1 cellular context compared by ENCODE assay signal in the genomic region with DNA sequence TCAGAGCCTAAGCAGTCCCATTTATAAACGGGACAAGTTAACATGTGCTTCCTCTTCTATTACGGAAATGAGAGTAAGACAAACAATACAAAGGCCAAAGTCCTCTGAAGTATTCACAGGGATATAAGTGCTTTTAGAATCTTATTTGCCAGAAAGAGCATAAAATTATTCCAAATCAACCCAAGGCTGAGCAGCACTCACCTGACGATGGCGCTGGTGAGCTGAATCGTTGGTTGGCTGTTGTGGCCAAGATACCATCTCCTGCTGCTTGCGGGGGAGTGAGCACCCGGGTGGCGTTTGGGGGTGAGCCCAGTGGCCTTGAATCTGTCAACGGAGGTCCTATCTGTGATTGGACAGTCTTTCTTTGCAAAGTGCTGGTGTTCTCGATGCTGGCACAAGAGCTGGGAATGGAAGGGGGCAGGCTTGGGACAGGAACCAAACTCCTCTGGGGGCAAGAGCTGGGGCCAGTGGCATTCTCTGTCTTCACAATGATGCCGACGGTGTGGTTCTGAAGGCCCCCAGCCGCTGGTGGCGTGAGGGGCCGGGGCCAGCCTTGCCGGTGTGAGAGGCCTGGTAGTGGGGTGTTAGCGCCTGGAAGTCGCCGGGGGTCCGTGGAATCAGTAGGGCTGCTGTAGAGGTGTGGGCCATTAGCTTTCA.
A peak's percentile ranks its signal among the peaks of the same experiment; 100 is the strongest.
TF ChIP-seq lines count a peak whose summit lies in the region.

No MANE protein-coding gene starts in this region.

TF ChIP-seq in K562, 482 proteins besides CTCF, POLR2A, EP300 and RAD21 (continued from another document and continues in another):
- TF ChIP-seq, protein P1, sequence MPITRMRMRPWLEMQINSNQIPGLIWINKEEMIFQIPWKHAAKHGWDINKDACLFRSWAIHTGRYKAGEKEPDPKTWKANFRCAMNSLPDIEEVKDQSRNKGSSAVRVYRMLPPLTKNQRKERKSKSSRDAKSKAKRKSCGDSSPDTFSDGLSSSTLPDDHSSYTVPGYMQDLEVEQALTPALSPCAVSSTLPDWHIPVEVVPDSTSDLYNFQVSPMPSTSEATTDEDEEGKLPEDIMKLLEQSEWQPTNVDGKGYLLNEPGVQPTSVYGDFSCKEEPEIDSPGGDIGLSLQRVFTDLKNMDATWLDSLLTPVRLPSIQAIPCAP (CRISPR knock-in tag; IDR thresholded peaks at IDR 0.05; ENCODE audit: borderline replicate concordance) = no peak
- no peak for TF ChIP-seq PHF21A (IDR thresholded peaks at IDR 0.05; ENCODE audit: borderline replicate concordance, low read depth)
- TF ChIP-seq, protein P2, sequence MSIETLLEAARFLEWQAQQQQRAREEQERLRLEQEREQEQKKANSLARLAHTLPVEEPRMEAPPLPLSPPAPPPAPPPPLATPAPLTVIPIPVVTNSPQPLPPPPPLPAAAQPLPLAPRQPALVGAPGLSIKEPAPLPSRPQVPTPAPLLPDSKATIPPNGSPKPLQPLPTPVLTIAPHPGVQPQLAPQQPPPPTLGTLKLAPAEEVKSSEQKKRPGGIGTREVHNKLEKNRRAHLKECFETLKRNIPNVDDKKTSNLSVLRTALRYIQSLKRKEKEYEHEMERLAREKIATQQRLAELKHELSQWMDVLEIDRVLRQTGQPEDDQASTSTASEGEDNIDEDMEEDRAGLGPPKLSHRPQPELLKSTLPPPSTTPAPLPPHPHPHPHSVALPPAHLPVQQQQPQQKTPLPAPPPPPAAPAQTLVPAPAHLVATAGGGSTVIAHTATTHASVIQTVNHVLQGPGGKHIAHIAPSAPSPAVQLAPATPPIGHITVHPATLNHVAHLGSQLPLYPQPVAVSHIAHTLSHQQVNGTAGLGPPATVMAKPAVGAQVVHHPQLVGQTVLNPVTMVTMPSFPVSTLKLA (conservative IDR thresholded peaks at IDR 0.05) = peak; percentile 53 to 76
- TF ChIP-seq RFX5 (IDR thresholded peaks at IDR 0.05; ENCODE audit: low read depth, low read length) = no peak
- TF ChIP-seq FOXK1 (CRISPR knock-in tag; IDR thresholded peaks at IDR 0.05; ENCODE audit: borderline replicate concordance) = no peak
- TF ChIP-seq, protein P3, sequence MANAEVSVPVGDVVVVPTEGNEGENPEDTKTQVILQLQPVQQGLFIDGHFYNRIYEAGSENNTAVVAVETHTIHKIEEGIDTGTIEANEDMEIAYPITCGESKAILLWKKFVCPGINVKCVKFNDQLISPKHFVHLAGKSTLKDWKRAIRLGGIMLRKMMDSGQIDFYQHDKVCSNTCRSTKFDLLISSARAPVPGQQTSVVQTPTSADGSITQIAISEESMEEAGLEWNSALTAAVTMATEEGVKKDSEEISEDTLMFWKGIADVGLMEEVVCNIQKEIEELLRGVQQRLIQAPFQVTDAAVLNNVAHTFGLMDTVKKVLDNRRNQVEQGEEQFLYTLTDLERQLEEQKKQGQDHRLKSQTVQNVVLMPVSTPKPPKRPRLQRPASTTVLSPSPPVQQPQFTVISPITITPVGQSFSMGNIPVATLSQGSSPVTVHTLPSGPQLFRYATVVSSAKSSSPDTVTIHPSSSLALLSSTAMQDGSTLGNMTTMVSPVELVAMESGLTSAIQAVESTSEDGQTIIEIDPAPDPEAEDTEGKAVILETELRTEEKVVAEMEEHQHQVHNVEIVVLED (CRISPR knock-in tag; IDR thresholded peaks at IDR 0.05) = no peak
- TF ChIP-seq BRCA1 (IDR thresholded peaks at IDR 0.05) = no peak
- TF ChIP-seq BRCA1 (CRISPR knock-in tag; IDR thresholded peaks at IDR 0.05) = no peak
- TF ChIP-seq BRD9 (IDR thresholded peaks at IDR 0.05; ENCODE audit: low read depth, partially characterized antibody) = no peak
- TF ChIP-seq ZNF133 (CRISPR knock-in tag; IDR thresholded peaks at IDR 0.05) = no peak
- TF ChIP-seq DACH1 (IDR thresholded peaks at IDR 0.05; ENCODE audit: partially characterized antibody) = no peak
- TF ChIP-seq SREBF2 (CRISPR knock-in tag; IDR thresholded peaks at IDR 0.05) = no peak
- no peak for TF ChIP-seq XRCC3 (IDR thresholded peaks at IDR 0.05)
- TF ChIP-seq ZNF143 (CRISPR knock-in tag; IDR thresholded peaks at IDR 0.05) = no peak
- TF ChIP-seq, protein P4, sequence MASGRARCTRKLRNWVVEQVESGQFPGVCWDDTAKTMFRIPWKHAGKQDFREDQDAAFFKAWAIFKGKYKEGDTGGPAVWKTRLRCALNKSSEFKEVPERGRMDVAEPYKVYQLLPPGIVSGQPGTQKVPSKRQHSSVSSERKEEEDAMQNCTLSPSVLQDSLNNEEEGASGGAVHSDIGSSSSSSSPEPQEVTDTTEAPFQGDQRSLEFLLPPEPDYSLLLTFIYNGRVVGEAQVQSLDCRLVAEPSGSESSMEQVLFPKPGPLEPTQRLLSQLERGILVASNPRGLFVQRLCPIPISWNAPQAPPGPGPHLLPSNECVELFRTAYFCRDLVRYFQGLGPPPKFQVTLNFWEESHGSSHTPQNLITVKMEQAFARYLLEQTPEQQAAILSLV (tag; IDR thresholded peaks at IDR 0.05) = no peak
- TF ChIP-seq, protein P5, sequence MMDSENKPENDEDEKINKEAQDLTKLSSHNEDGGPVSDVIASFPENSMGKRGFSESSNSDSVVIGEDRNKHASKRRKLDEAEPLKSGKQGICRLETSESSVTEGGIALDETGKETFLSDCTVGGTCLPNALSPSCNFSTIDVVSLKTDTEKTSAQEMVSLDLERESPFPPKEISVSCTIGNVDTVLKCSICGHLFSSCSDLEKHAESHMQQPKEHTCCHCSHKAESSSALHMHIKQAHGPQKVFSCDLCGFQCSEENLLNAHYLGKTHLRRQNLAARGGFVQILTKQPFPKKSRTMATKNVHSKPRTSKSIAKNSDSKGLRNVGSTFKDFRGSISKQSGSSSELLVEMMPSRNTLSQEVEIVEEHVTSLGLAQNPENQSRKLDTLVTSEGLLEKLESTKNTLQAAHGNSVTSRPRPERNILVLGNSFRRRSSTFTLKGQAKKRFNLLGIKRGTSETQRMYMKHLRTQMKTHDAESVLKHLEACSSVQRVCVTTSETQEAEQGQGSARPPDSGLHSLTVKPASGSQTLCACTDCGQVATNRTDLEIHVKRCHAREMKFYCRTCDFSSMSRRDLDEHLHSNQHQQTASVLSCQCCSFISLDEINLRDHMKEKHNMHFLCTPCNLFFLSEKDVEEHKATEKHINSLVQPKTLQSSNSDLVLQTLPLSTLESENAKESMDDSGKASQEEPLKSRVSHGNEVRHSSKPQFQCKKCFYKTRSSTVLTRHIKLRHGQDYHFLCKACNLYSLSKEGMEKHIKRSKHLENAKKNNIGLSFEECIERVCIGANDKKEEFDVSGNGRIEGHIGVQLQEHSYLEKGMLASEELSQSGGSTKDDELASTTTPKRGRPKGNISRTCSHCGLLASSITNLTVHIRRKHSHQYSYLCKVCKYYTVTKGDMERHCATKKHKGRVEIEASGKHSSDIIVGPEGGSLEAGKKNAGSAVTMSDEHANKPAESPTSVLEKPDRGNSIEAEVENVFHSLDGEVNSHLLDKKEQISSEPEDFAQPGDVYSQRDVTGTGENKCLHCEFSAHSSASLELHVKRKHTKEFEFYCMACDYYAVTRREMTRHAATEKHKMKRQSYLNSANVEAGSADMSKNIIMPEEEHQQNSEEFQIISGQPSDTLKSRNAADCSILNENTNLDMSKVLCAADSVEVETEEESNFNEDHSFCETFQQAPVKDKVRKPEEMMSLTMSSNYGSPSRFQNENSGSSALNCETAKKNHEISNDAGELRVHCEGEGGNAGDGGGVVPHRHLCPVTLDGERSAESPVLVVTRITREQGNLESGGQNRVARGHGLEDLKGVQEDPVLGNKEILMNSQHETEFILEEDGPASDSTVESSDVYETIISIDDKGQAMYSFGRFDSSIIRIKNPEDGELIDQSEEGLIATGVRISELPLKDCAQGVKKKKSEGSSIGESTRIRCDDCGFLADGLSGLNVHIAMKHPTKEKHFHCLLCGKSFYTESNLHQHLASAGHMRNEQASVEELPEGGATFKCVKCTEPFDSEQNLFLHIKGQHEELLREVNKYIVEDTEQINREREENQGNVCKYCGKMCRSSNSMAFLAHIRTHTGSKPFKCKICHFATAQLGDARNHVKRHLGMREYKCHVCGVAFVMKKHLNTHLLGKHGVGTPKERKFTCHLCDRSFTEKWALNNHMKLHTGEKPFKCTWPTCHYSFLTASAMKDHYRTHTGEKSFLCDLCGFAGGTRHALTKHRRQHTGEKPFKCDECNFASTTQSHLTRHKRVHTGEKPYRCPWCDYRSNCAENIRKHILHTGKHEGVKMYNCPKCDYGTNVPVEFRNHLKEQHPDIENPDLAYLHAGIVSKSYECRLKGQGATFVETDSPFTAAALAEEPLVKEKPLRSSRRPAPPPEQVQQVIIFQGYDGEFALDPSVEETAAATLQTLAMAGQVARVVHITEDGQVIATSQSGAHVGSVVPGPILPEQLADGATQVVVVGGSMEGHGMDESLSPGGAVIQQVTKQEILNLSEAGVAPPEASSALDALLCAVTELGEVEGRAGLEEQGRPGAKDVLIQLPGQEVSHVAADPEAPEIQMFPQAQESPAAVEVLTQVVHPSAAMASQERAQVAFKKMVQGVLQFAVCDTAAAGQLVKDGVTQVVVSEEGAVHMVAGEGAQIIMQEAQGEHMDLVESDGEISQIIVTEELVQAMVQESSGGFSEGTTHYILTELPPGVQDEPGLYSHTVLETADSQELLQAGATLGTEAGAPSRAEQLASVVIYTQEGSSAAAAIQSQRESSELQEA (IDR thresholded peaks at IDR 0.05; ENCODE audit: low read depth) = no peak
- no peak for TF ChIP-seq MAFF (IDR thresholded peaks at IDR 0.05; ENCODE audit: low read length)
- TF ChIP-seq ELF1 (tag; IDR thresholded peaks at IDR 0.05) = no peak
- TF ChIP-seq TEAD1 (CRISPR knock-in tag; IDR thresholded peaks at IDR 0.05) = 0 out of 4 replicates have a peak, but pooled peaks have one; percentile 18 to 60
- no peak for TF ChIP-seq NFE2 (IDR thresholded peaks at IDR 0.05; ENCODE audit: low read depth)
- TF ChIP-seq, protein P6, sequence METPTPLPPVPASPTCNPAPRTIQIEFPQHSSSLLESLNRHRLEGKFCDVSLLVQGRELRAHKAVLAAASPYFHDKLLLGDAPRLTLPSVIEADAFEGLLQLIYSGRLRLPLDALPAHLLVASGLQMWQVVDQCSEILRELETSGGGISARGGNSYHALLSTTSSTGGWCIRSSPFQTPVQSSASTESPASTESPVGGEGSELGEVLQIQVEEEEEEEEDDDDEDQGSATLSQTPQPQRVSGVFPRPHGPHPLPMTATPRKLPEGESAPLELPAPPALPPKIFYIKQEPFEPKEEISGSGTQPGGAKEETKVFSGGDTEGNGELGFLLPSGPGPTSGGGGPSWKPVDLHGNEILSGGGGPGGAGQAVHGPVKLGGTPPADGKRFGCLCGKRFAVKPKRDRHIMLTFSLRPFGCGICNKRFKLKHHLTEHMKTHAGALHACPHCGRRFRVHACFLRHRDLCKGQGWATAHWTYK (CRISPR knock-in tag; IDR thresholded peaks at IDR 0.05) = no peak
- TF ChIP-seq ZNF77 (CRISPR knock-in tag; IDR thresholded peaks at IDR 0.05) = no peak
- peak in 1 of 2 experiments; percentile 61; a peak in 2 of 4 replicates for TF ChIP-seq ARNT (IDR thresholded peaks at IDR 0.05)
- no peak for TF ChIP-seq ZFX (CRISPR knock-in tag; IDR thresholded peaks at IDR 0.05)
- no peak for TF ChIP-seq ELF2 (CRISPR knock-in tag; IDR thresholded peaks at IDR 0.05)
- TF ChIP-seq ZNF780A (CRISPR knock-in tag; IDR thresholded peaks at IDR 0.05) = no peak
- TF ChIP-seq, protein P7, sequence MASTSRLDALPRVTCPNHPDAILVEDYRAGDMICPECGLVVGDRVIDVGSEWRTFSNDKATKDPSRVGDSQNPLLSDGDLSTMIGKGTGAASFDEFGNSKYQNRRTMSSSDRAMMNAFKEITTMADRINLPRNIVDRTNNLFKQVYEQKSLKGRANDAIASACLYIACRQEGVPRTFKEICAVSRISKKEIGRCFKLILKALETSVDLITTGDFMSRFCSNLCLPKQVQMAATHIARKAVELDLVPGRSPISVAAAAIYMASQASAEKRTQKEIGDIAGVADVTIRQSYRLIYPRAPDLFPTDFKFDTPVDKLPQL (IDR thresholded peaks at IDR 0.05; ENCODE audit: extremely low read depth, insufficient read length) = no peak
- TF ChIP-seq, protein P8, sequence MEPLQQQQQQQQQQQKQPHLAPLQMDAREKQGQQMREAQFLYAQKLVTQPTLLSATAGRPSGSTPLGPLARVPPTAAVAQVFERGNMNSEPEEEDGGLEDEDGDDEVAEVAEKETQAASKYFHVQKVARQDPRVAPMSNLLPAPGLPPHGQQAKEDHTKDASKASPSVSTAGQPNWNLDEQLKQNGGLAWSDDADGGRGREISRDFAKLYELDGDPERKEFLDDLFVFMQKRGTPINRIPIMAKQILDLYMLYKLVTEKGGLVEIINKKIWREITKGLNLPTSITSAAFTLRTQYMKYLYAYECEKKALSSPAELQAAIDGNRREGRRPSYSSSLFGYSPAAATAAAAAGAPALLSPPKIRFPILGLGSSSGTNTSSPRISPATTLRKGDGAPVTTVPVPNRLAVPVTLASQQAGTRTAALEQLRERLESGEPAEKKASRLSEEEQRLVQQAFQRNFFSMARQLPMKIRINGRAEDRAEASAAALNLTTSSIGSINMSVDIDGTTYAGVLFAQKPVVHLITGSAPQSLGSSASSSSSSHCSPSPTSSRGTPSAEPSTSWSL (CRISPR knock-in tag; IDR thresholded peaks at IDR 0.05; ENCODE audit: borderline replicate concordance) = no peak
- TF ChIP-seq, protein P9, sequence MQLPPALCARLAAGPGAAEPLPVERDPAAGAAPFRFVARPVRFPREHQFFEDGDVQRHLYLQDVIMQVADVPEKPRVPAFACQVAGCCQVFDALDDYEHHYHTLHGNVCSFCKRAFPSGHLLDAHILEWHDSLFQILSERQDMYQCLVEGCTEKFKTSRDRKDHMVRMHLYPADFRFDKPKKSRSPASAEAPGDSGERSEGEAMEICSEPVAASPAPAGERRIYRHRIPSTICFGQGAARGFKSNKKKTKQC (CRISPR knock-in tag; IDR thresholded peaks at IDR 0.05) = 0 out of 2 replicates have a peak, but pooled peaks have one; percentile 52
- no peak for TF ChIP-seq XRCC4 (IDR thresholded peaks at IDR 0.05; ENCODE audit: extremely low read depth, insufficient read depth, insufficient read length)
- TF ChIP-seq JUND (IDR thresholded peaks at IDR 0.05; ENCODE audit: borderline replicate concordance, low read depth, low read length) = peak; percentile 70
- peak; percentile 46; the same call in 1 of the 3 replicates for TF ChIP-seq JUND (tag; IDR thresholded peaks at IDR 0.05; ENCODE audit: borderline replicate concordance, low read depth, low read length)
- TF ChIP-seq NONO (IDR thresholded peaks at IDR 0.05; ENCODE audit: low read depth in 2 of 2, low read length in 1 of 2) = no peak
- no peak for TF ChIP-seq ZNF316 (IDR thresholded peaks at IDR 0.05)
- TF ChIP-seq, protein P10, sequence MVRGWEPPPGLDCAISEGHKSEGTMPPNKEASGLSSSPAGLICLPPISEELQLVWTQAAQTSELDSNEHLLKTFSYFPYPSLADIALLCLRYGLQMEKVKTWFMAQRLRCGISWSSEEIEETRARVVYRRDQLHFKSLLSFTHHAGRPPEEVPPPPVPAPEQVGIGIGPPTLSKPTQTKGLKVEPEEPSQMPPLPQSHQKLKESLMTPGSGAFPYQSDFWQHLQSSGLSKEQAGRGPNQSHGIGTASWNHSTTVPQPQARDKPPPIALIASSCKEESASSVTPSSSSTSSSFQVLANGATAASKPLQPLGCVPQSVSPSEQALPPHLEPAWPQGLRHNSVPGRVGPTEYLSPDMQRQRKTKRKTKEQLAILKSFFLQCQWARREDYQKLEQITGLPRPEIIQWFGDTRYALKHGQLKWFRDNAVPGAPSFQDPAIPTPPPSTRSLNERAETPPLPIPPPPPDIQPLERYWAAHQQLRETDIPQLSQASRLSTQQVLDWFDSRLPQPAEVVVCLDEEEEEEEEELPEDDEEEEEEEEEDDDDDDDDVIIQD (CRISPR knock-in tag; IDR thresholded peaks at IDR 0.05) = no peak
- peak; percentile 96 for TF ChIP-seq MEIS2 (IDR thresholded peaks at IDR 0.05; ENCODE audit: partially characterized antibody)
